In the genomic region with DNA sequence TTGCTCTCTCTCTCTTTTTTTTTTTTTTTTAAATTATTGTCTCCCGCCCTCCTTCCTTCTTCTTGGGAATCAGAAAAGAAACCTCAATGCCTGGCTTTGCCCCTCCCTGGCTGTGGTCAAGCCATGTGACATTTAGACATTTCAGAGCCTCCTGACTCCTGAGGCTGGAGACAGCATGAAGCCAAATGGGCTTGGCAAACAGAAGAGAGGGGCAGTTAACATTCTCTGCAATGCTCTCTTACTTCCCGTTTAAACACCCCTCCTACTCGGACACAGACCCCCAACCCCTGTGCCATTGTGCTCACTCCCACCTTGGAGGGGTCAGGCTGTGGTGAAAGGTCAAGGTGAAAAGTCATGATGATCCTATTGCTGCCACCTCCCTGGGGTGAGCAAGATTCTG, we compare ENCODE assay signal across 3 cellular contexts.
A peak's percentile ranks its signal among the peaks of the same experiment; 100 is the strongest.
TF ChIP-seq lines count a peak whose summit lies in the region.

No MANE protein-coding gene starts in this region.

TF ChIP-seq in IMR-90, 13 proteins besides CTCF, POLR2A, EP300 and RAD21:
- TF ChIP-seq, protein P1, sequence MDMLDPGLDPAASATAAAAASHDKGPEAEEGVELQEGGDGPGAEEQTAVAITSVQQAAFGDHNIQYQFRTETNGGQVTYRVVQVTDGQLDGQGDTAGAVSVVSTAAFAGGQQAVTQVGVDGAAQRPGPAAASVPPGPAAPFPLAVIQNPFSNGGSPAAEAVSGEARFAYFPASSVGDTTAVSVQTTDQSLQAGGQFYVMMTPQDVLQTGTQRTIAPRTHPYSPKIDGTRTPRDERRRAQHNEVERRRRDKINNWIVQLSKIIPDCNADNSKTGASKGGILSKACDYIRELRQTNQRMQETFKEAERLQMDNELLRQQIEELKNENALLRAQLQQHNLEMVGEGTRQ (IDR thresholded peaks at IDR 0.05; ENCODE audit: low read depth, low read length): no peak
- TF ChIP-seq MAFK (IDR thresholded peaks at IDR 0.05; ENCODE audit: low read depth, low read length) (no peak), MXI1 (IDR thresholded peaks at IDR 0.05; ENCODE audit: borderline replicate concordance, low read depth, low read length) (no peak), CEBPB (IDR thresholded peaks at IDR 0.05; ENCODE audit: low read depth, low read length) (no peak), FOS (IDR thresholded peaks at IDR 0.05; ENCODE audit: low read depth, low read length) (no peak), MAZ (IDR thresholded peaks at IDR 0.05; ENCODE audit: borderline replicate concordance, low read depth, low read length) (no peak), SMC3 (IDR thresholded peaks at IDR 0.05; ENCODE audit: low read depth, low read length) (no peak), CHD1 (IDR thresholded peaks at IDR 0.05; ENCODE audit: low read depth, low read length) (no peak)
- TF ChIP-seq, protein P2, sequence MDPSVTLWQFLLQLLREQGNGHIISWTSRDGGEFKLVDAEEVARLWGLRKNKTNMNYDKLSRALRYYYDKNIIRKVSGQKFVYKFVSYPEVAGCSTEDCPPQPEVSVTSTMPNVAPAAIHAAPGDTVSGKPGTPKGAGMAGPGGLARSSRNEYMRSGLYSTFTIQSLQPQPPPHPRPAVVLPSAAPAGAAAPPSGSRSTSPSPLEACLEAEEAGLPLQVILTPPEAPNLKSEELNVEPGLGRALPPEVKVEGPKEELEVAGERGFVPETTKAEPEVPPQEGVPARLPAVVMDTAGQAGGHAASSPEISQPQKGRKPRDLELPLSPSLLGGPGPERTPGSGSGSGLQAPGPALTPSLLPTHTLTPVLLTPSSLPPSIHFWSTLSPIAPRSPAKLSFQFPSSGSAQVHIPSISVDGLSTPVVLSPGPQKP (IDR thresholded peaks at IDR 0.05; ENCODE audit: borderline replicate concordance, low read depth, low read length): no peak

TF ChIP-seq in GM12878, 131 proteins besides CTCF, POLR2A, EP300 and RAD21:
- TF ChIP-seq ZNF217 (IDR thresholded peaks at IDR 0.05): no peak
- 0 out of 2 replicates have a peak, but pooled peaks have one; percentile 31 for TF ChIP-seq NR2F1 (conservative IDR thresholded peaks at IDR 0.05)

TF ChIP-seq in HEK293T, 16 proteins besides CTCF, POLR2A, EP300 and RAD21:
- TF ChIP-seq HDGF (IDR thresholded peaks at IDR 0.05; ENCODE audit: borderline replicate concordance) (no peak), FOXA1 (IDR thresholded peaks at IDR 0.05) (no peak), FOXK2 (IDR thresholded peaks at IDR 0.05) (no peak), ARNT (IDR thresholded peaks at IDR 0.05) (no peak), FOXM1 (IDR thresholded peaks at IDR 0.05; ENCODE audit: borderline replicate concordance) (no peak), BHLHE40 (IDR thresholded peaks at IDR 0.05; ENCODE audit: borderline replicate concordance) (no peak), NFRKB (IDR thresholded peaks at IDR 0.05) (no peak), L3MBTL2 (conservative IDR thresholded peaks at IDR 0.05) (no peak), SUZ12 (IDR thresholded peaks at IDR 0.05) (no peak), TARDBP (IDR thresholded peaks at IDR 0.05) (no peak)
- TF ChIP-seq, protein P3, sequence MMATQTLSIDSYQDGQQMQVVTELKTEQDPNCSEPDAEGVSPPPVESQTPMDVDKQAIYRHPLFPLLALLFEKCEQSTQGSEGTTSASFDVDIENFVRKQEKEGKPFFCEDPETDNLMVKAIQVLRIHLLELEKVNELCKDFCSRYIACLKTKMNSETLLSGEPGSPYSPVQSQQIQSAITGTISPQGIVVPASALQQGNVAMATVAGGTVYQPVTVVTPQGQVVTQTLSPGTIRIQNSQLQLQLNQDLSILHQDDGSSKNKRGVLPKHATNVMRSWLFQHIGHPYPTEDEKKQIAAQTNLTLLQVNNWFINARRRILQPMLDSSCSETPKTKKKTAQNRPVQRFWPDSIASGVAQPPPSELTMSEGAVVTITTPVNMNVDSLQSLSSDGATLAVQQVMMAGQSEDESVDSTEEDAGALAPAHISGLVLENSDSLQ (IDR thresholded peaks at IDR 0.05): no peak
